ENCODE assay signal across 20 cellular contexts in genomic region chr13:107873908-107874307, GRCh38.
A peak's percentile ranks its signal among the peaks of the same experiment; 100 is the strongest.
DNase-seq lines count a peak whose midpoint lies in the region; FAIRE-seq and TF ChIP-seq lines count a peak whose summit lies in the region.
"Had no signal": no experiment of that assay in that cellular context is flagged by ENCODE, and none has a peak within 500 bp of the region (broad histone marks: within the 10 kb centered on the region; RNA-seq: fewer than 3 reads in every experiment).

No MANE protein-coding gene starts in this region.

- no peak overlapping the region for H3K9ac ChIP-seq in SK-N-SH
- H3K9ac ChIP-seq: BLaER1 had no signal

- WGBS in SK-N-SH (ENCODE audit: low lambda C conversion rate): 60% methylated on average over 5 of the region's 5 CpGs

- 0 out of 2 replicates have a peak, but pooled peaks cover 5% of the 10 kb centered on the region for H3K9me3 ChIP-seq in SK-N-SH
- H3K9me3 ChIP-seq: BLaER1, Caco-2 had no signal

- H3K27ac ChIP-seq in SK-N-SH (ENCODE audit: low read depth in 2 of 2, low read length in 1 of 2): peak overlapping the region in 1 of 2 experiments; percentile 64; a peak in 1 of 4 replicates
- H3K27ac ChIP-seq: BLaER1, C4-2B had no signal

- no peaks in the 10 kb centered on the region for H4K20me1 ChIP-seq in SK-N-SH (ENCODE audit: insufficient read depth)
- H4K20me1 ChIP-seq: BLaER1 had no signal

- 0 out of 2 replicates have a peak, but pooled peaks cover 3% of the 10 kb centered on the region for H3K79me2 ChIP-seq in SK-N-SH (ENCODE audit: insufficient read depth)

- 0 out of 4 replicates have a peak, but pooled peaks of 1 of the 2 experiments have one; percentile 35 for TF ChIP-seq EP300 in SK-N-SH (IDR thresholded peaks at IDR 0.05; ENCODE audit: borderline replicate concordance in 1 of 2, low read depth in 1 of 2, low read length in 1 of 2)

- POLR2A ChIA-PET in SK-N-SH (lab: Yijun Ruan, JAX): interaction anchor here (0.6 to 1.0 kb wide), 2 partner anchors 23 to 1328 kb away, joined by 4 to 6 read pairs; no protein-coding TSS in a partner anchor

- DNase-seq in H54 (ENCODE audit: insufficient read length, low spot score): no peak
- DNase-seq in SK-N-SH: peak; percentile 78
- DNase-seq in fibroblast of pulmonary artery (ENCODE audit: low read depth): peak; percentile 4
- DNase-seq in NOMO-1 treated with DMSO at 0.1 percent for 48 hours (lab: John Stamatoyannopoulos, UW; ENCODE audit: unreplicated experiment): no peak
- no peak for DNase-seq in RCC 7860 (ENCODE audit: low spot score)
- DNase-seq in NCI-H1436 treated with DMSO at 0.1 percent for 48 hours (lab: John Stamatoyannopoulos, UW): no peak
- DNase-seq: Caco-2; CD4-positive, CD25-positive, alpha-beta regulatory T cell; CD8-positive, alpha-beta T cell; DMS 273 treated with DMSO at 0.1 percent for 48 hours; DMS79; EL; GDM1; GOT3; H7; HCEC 1CT had no signal

- H3K4me2 ChIP-seq in SK-N-SH: no peak overlapping the region
- H3K4me2 ChIP-seq: BLaER1 had no signal

- TF ChIP-seq POLR2A in H54 (IDR thresholded peaks at IDR 0.05; ENCODE audit: low read depth, low read length): no peak

- CTCF ChIA-PET in SK-N-SH (lab: Yijun Ruan, JAX): interaction anchor here (1.2 to 1.5 kb wide), 5 partner anchors 8 to 662 kb away, joined by 3 to 4 read pairs (median 3); no protein-coding TSS in a partner anchor

- H3K4me3 ChIP-seq in SK-N-SH (ENCODE audit: low read depth in 2 of 2, low read length in 1 of 2): no peak overlapping the region
- H3K4me3 ChIP-seq in fibroblast of pulmonary artery (replicated peaks; ENCODE audit: low read depth, low read length): no peak overlapping the region
- H3K4me3 ChIP-seq: BLaER1, GM12878 had no signal

- peak; percentile 24; the same call in 1 of the 2 replicates for TF ChIP-seq RAD21 in SK-N-SH (IDR thresholded peaks at IDR 0.05; ENCODE audit: low read length)

- peak; percentile 84 for FAIRE-seq in H54 (lab: Jason Lieb, UNC)
- no peak for FAIRE-seq in RCC 7860 (lab: Jason Lieb, UNC)
- FAIRE-seq: D721Med, GM12878 had no signal

- TF ChIP-seq CTCF in SK-N-SH (IDR thresholded peaks at IDR 0.05) (no peak), fibroblast of pulmonary artery (IDR thresholded peaks at IDR 0.05; ENCODE audit: low read length, missing control alignments) (no peak)

- no peak overlapping the region for H2AFZ ChIP-seq in SK-N-SH (ENCODE audit: low read depth)

- H3K27me3 ChIP-seq in SK-N-SH (ENCODE audit: insufficient read depth): no peaks in the 10 kb centered on the region
- H3K27me3 ChIP-seq: BLaER1 had no signal

- no peaks in the 10 kb centered on the region for H3F3A ChIP-seq in SK-N-SH (replicated peaks; ENCODE audit: insufficient read depth)

- H3K36me3 ChIP-seq in SK-N-SH (replicated peaks in 1 of 2; ENCODE audit: control insufficient read depth in 1 of 2, insufficient read depth in 2 of 2, low read length in 1 of 2): no peaks in the 10 kb centered on the region
- H3K36me3 ChIP-seq: BLaER1 had no signal

- H3K4me1 ChIP-seq in SK-N-SH (ENCODE audit: control insufficient read depth in 1 of 2, insufficient read depth in 2 of 2, low read depth in 1 of 2, low read length in 1 of 2): peaks cover 0 to 4% of the 10 kb centered on the region in 2 experiments; a peak in 3 of 4 replicates
- H3K4me1 ChIP-seq: BLaER1, Caco-2 had no signal

- H3K9me2 ChIP-seq in SK-N-SH: no peaks in the 10 kb centered on the region

TF ChIP-seq in SK-N-SH, 30 proteins besides CTCF, POLR2A, EP300 and RAD21:
- TF ChIP-seq RCOR1 (IDR thresholded peaks at IDR 0.05; ENCODE audit: low read length) (peak; percentile 51; the same call in 1 of the 2 replicates), IRF3 (IDR thresholded peaks at IDR 0.05; ENCODE audit: low read depth, low read length) (no peak), NFIC (IDR thresholded peaks at IDR 0.05; ENCODE audit: borderline replicate concordance) (no peak), RFX5 (IDR thresholded peaks at IDR 0.05; ENCODE audit: low read length) (no peak), CHD2 (IDR thresholded peaks at IDR 0.05; ENCODE audit: low read length, partially characterized antibody) (peak; percentile 36), FOXJ3 (CRISPR knock-in tag; IDR thresholded peaks at IDR 0.05) (peak; percentile 56; the same call in 1 of the 2 replicates), YY1 (IDR thresholded peaks at IDR 0.05; ENCODE audit: low read depth) (no peak), TCF12 (IDR thresholded peaks at IDR 0.05) (no peak)

Comparison
In these comparisons a context has a peak if more than half of its experiments do, and no peak if none do; other contexts are left out.
1. DNase-seq: peak in SK-N-SH (single experiment) and fibroblast of pulmonary artery (single experiment); none in H54 (single experiment), NOMO-1 treated with DMSO at 0.1 percent for 48 hours (single experiment), RCC 7860 (single experiment) and NCI-H1436 treated with DMSO at 0.1 percent for 48 hours (single experiment).